8 cellular contexts compared by ENCODE assay signal in genomic region chr7:32588657-32589056, GRCh38.
DNase-seq lines count a peak whose midpoint lies in the region; ATAC-seq and TF ChIP-seq lines count a peak whose summit lies in the region.

No MANE protein-coding gene starts in this region.

- H3K36me3 ChIP-seq in neutrophil, result peaks cover 73% of the 10 kb centered on the region

- CTCF ChIA-PET in Calu3 (lab: Charles Lee), result interaction anchor here (0.6 to 1.5 kb wide), 3 partner anchors 15 to 346 kb away, joined by 3 to 4 read pairs (median 4); no protein-coding TSS in a partner anchor

- no peak for DNase-seq in activated T-cell treated with anti-CD3 and anti-CD28 coated beads, Interleukin-2, amount 50 U/mL, for 24 hours
- DNase-seq in activated T-cell treated with anti-CD3 and anti-CD28 coated beads, Interleukin-2, amount 50 U/mL, for 4 hours, result no peak
- DNase-seq in HS-27A (ENCODE audit: low read depth) (peak; percentile 34), Calu3 (no peak), DMS79 treated with DMSO at 0.1 percent for 48 hours (lab: John Stamatoyannopoulos, UW) (no peak), activated gamma-delta T cell (lab: John Stamatoyannopoulos, UW) (no peak)

- peak overlapping the region; percentile 56 for H3K27ac ChIP-seq in neutrophil

- H3K27ac Mint-ChIP-seq in activated T-cell treated with anti-CD3 and anti-CD28 coated beads, Interleukin-2, amount 50 U/mL, for 24 hours, result peak overlapping the region; percentile 78
- peak overlapping the region in 4 of 5 experiments; percentile 34 to 81 (median 81) for H3K27ac Mint-ChIP-seq in brain
- no peak overlapping the region for H3K27ac Mint-ChIP-seq in Calu3 (ENCODE audit: unreplicated experiment)

- H3K27me3 ChIP-seq in neutrophil, result no peaks in the 10 kb centered on the region

- H3K27me3 Mint-ChIP-seq in activated T-cell treated with anti-CD3 and anti-CD28 coated beads, Interleukin-2, amount 50 U/mL, for 24 hours, result no peaks in the 10 kb centered on the region
- peaks cover 3% of the 10 kb centered on the region for H3K27me3 Mint-ChIP-seq in activated T-cell treated with anti-CD3 and anti-CD28 coated beads, Interleukin-2, amount 50 U/mL, for 4 hours (ENCODE audit: low read depth)
- H3K27me3 Mint-ChIP-seq in brain (no peaks in the 10 kb centered on the region), Calu3 (ENCODE audit: unreplicated experiment) (no peaks in the 10 kb centered on the region)

- intact Hi-C loops in Calu3 (cut with micrococcal nuclease; ENCODE audit: unreplicated experiment), result no loop called here

- no peak overlapping the region for H3K4me3 Mint-ChIP-seq in activated T-cell treated with anti-CD3 and anti-CD28 coated beads, Interleukin-2, amount 50 U/mL, for 24 hours
- H3K4me3 Mint-ChIP-seq in activated T-cell treated with anti-CD3 and anti-CD28 coated beads, Interleukin-2, amount 50 U/mL, for 4 hours, result no peak overlapping the region
- no peak overlapping the region for H3K4me3 Mint-ChIP-seq in brain
- no peak overlapping the region for H3K4me3 Mint-ChIP-seq in Calu3 (ENCODE audit: low read depth, unreplicated experiment)

- no peaks in the 10 kb centered on the region for H3K9me3 Mint-ChIP-seq in activated T-cell treated with anti-CD3 and anti-CD28 coated beads, Interleukin-2, amount 50 U/mL, for 24 hours
- no peaks in the 10 kb centered on the region for H3K9me3 Mint-ChIP-seq in activated T-cell treated with anti-CD3 and anti-CD28 coated beads, Interleukin-2, amount 50 U/mL, for 4 hours
- no peaks in the 10 kb centered on the region for H3K9me3 Mint-ChIP-seq in brain
- H3K9me3 Mint-ChIP-seq in Calu3 (ENCODE audit: low read depth, unreplicated experiment), result no peaks in the 10 kb centered on the region

- ATAC-seq in activated T-cell treated with anti-CD3 and anti-CD28 coated beads, Interleukin-2, amount 50 U/mL, for 4 hours, result no peak

- H3K4me1 ChIP-seq in neutrophil (ENCODE audit: control insufficient read depth in 1 of 2, insufficient read depth in 1 of 2, low read depth in 1 of 2, low read length in 1 of 2), result peaks cover 6 to 9% of the 10 kb centered on the region in 2 experiments

- no peak overlapping the region for H3K4me3 ChIP-seq in neutrophil (ENCODE audit: low read depth in 1 of 2, low read length in 1 of 2)

- H3K4me1 Mint-ChIP-seq in activated T-cell treated with anti-CD3 and anti-CD28 coated beads, Interleukin-2, amount 50 U/mL, for 24 hours (ENCODE audit: low read depth), result peaks cover 25% of the 10 kb centered on the region
- peaks cover 6% of the 10 kb centered on the region for H3K4me1 Mint-ChIP-seq in activated T-cell treated with anti-CD3 and anti-CD28 coated beads, Interleukin-2, amount 50 U/mL, for 4 hours (ENCODE audit: low read depth)
- H3K4me1 Mint-ChIP-seq in brain (peaks cover 22% of the 10 kb centered on the region), Calu3 (ENCODE audit: low read depth, unreplicated experiment) (peaks cover 16% of the 10 kb centered on the region)

- BruUV-seq in Calu3 (replicated peaks; lab: Mats Ljungman, UMichigan), result no TSS peak

- TF ChIP-seq CTCF in brain (conservative IDR thresholded peaks at IDR 0.05) (no peak), neutrophil (IDR thresholded peaks at IDR 0.05) (no peak), Calu3 (IDR thresholded peaks at IDR 0.05; ENCODE audit: unreplicated experiment) (no peak)

- no peaks in the 10 kb centered on the region for H3K9me3 ChIP-seq in neutrophil

- H3K36me3 Mint-ChIP-seq in activated T-cell treated with anti-CD3 and anti-CD28 coated beads, Interleukin-2, amount 50 U/mL, for 24 hours (ENCODE audit: low read depth), result peaks cover 51% of the 10 kb centered on the region
- H3K36me3 Mint-ChIP-seq in activated T-cell treated with anti-CD3 and anti-CD28 coated beads, Interleukin-2, amount 50 U/mL, for 4 hours (ENCODE audit: insufficient read depth), result peaks cover 21% of the 10 kb centered on the region
- H3K36me3 Mint-ChIP-seq in brain (peaks cover 58% of the 10 kb centered on the region), Calu3 (ENCODE audit: insufficient read depth, unreplicated experiment) (peaks cover 66% of the 10 kb centered on the region)
